Comparison of ENCODE assay signal across 17 cellular contexts in the genomic region with DNA sequence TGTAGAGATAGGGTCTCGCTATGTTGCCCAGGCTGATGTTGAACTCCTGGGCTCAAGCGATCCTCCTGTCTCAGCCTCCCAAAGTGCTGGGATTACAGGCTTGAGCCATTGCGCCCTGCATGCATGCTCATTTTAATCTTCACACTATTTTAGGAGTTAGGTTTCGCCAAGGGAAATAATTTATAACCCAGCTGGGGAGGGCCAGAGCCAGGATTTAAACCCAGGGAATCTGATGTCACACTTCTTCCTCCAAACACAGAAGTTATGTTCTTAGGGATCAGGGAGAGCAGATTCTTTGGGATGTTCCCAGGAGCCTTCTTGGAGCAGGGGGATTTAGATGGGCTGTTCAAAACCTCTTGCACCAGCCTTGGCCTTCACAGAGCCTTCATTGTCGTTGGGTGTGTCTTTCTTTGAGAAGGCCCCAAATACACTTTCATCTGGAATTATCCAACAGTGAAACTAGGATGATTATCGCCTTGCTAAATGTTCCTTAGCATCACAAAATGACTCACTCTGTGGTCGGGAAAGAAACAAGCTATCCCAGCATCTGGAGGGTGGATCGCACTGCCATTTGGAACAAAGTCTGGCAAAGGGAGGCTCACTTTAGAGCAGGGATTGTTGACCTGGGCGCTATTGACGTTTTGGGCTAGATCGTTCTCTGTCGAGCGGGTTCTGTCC. TPM values are rescaled to one million over a fixed set of nuclear protein-coding genes. Genes with fewer than 3 reads are reported as not detected.
DNase-seq lines count a peak whose midpoint lies in the region; ATAC-seq and TF ChIP-seq lines count a peak whose summit lies in the region.
"Had no signal": no experiment of that assay in that cellular context is flagged by ENCODE, and none has a peak within 500 bp of the region (broad histone marks: within the 10 kb centered on the region; RNA-seq: fewer than 3 reads in every experiment).

No MANE protein-coding gene starts in this region.

- H3K36me3 ChIP-seq in fibroblast of lung (ENCODE audit: control insufficient read depth, insufficient read depth, low read length), result no peaks in the 10 kb centered on the region
- H3K36me3 ChIP-seq: upper lobe of left lung had no signal

- no peak overlapping the region for H3K4me3 ChIP-seq in fibroblast of lung (replicated peaks in 1 of 4; ENCODE audit: control extremely low read depth in 1 of 4, insufficient read depth in 1 of 4, low read depth in 3 of 4, low read length in 4 of 4)
- H3K4me3 ChIP-seq: lung, upper lobe of left lung had no signal

- H3K9me3 ChIP-seq in fibroblast of lung (ENCODE audit: control insufficient read depth, insufficient read depth, low read depth, low read length), result no peaks in the 10 kb centered on the region
- H3K9me3 ChIP-seq: upper lobe of left lung had no signal

- no peaks in the 10 kb centered on the region for H3K4me1 ChIP-seq in fibroblast of lung (ENCODE audit: control insufficient read depth, extremely low read depth, insufficient read depth, low read length)
- H3K4me1 ChIP-seq: upper lobe of left lung had no signal

- H3K27ac Mint-ChIP-seq in mesothelial cell of epicardium, result no peak overlapping the region
- H3K27ac Mint-ChIP-seq: activated naive CD8-positive, alpha-beta T cell treated with anti-CD3 and anti-CD28 coated beads, Interleukin-2, amount 10 ng/mL, durations not matched to agents 7 days and 5 days; stimulated activated memory B cell treated with anti-CD40 and anti-IgM and Interleukin-4, amounts not matched to agents 10 μg/mL and 1 μg/mL and 100 μg/mL, for 72 hours had no signal

- TF ChIP-seq CTCF in fibroblast of lung (conservative IDR thresholded peaks at IDR 0.05 in 1 of 2, IDR thresholded peaks at IDR 0.05 in 1 of 2; ENCODE audit: low read depth in 1 of 2, low read length in 2 of 2) (no peak), mesothelial cell of epicardium (IDR thresholded peaks at IDR 0.05; ENCODE audit: unreplicated experiment) (no peak)

- H3K27me3 ChIP-seq in fibroblast of lung (ENCODE audit: control insufficient read depth, insufficient read depth, low read length), result no peaks in the 10 kb centered on the region
- H3K27me3 ChIP-seq: upper lobe of left lung had no signal

- no peak overlapping the region for H3K9ac ChIP-seq in fibroblast of lung (ENCODE audit: insufficient read depth, low read length)

- no peaks in the 10 kb centered on the region for H3K79me2 ChIP-seq in fibroblast of lung (ENCODE audit: control insufficient read depth, insufficient read depth, low read length)

- no peaks in the 10 kb centered on the region for H3K4me1 Mint-ChIP-seq in mesothelial cell of epicardium
- H3K4me1 Mint-ChIP-seq: stimulated activated memory B cell treated with anti-CD40 and anti-IgM and Interleukin-4, amounts not matched to agents 10 μg/mL and 1 μg/mL and 100 μg/mL, for 72 hours had no signal

- no peaks in the 10 kb centered on the region for H3K27me3 Mint-ChIP-seq in mesothelial cell of epicardium (ENCODE audit: low read depth)
- H3K27me3 Mint-ChIP-seq: activated naive CD8-positive, alpha-beta T cell treated with anti-CD3 and anti-CD28 coated beads, Interleukin-2, amount 10 ng/mL, durations not matched to agents 7 days and 5 days; stimulated activated memory B cell treated with anti-CD40 and anti-IgM and Interleukin-4, amounts not matched to agents 10 μg/mL and 1 μg/mL and 100 μg/mL, for 72 hours had no signal

- no peak overlapping the region for H2AFZ ChIP-seq in fibroblast of lung (ENCODE audit: low read length)

- DNase-seq in AG08395 (ENCODE audit: low spot score) (peak; percentile 81), HT1080 (ENCODE audit: low read depth) (peak; percentile 32), fibroblast of lung (ENCODE audit: low read depth in 2 of 2) (peak; percentile 46 to 65), sciatic nerve (ENCODE audit: low spot score) (no peak), NCI-H748 treated with DMSO at 0.1 percent for 48 hours (lab: John Stamatoyannopoulos, UW) (no peak), mesothelial cell of epicardium (ENCODE audit: low spot score in 2 of 2, unreplicated experiment in 2 of 2) (no peak)
- DNase-seq in activated CD4-positive, alpha-beta T cell treated with anti-CD3 and anti-CD28 coated beads for 1 hour, result no peak
- DNase-seq: activated CD4-positive, alpha-beta T cell treated with anti-CD3 and anti-CD28 coated beads, Interleukin-2, amount 50 U/mL, for 4 hours; activated naive CD8-positive, alpha-beta T cell treated with anti-CD3 and anti-CD28 coated beads, Interleukin-2, amount 10 ng/mL, durations not matched to agents 7 days and 5 days; activated T-cell treated with anti-CD3 and anti-CD28 coated beads, Interleukin-2, amount 50 U/mL, for 48 hours; NCI-H1694 treated with DMSO at 0.1 percent for 48 hours; NCI-H510A; PC-3; upper lobe of left lung had no signal

- peak; percentile 32 for ATAC-seq in sciatic nerve
- ATAC-seq in HG02759 (IDR thresholded peaks at IDR 0.05; ENCODE audit: unreplicated experiment), result no peak
- ATAC-seq: PC-3; stimulated activated memory B cell treated with anti-CD40 and anti-IgM and Interleukin-4, amounts not matched to agents 10 μg/mL and 1 μg/mL and 100 μg/mL, for 72 hours had no signal

- no peaks in the 10 kb centered on the region for H4K20me1 ChIP-seq in fibroblast of lung (ENCODE audit: control insufficient read depth, extremely low read depth, insufficient read depth, low read length)

- no peaks in the 10 kb centered on the region for H3K36me3 Mint-ChIP-seq in mesothelial cell of epicardium
- H3K36me3 Mint-ChIP-seq: activated naive CD8-positive, alpha-beta T cell treated with anti-CD3 and anti-CD28 coated beads, Interleukin-2, amount 10 ng/mL, durations not matched to agents 7 days and 5 days; stimulated activated memory B cell treated with anti-CD40 and anti-IgM and Interleukin-4, amounts not matched to agents 10 μg/mL and 1 μg/mL and 100 μg/mL, for 72 hours had no signal

- no peak overlapping the region for H3K4me3 Mint-ChIP-seq in mesothelial cell of epicardium
- H3K4me3 Mint-ChIP-seq: activated naive CD8-positive, alpha-beta T cell treated with anti-CD3 and anti-CD28 coated beads, Interleukin-2, amount 10 ng/mL, durations not matched to agents 7 days and 5 days; stimulated activated memory B cell treated with anti-CD40 and anti-IgM and Interleukin-4, amounts not matched to agents 10 μg/mL and 1 μg/mL and 100 μg/mL, for 72 hours had no signal

- no peaks in the 10 kb centered on the region for H3K9me3 Mint-ChIP-seq in mesothelial cell of epicardium
- H3K9me3 Mint-ChIP-seq: activated naive CD8-positive, alpha-beta T cell treated with anti-CD3 and anti-CD28 coated beads, Interleukin-2, amount 10 ng/mL, durations not matched to agents 7 days and 5 days; stimulated activated memory B cell treated with anti-CD40 and anti-IgM and Interleukin-4, amounts not matched to agents 10 μg/mL and 1 μg/mL and 100 μg/mL, for 72 hours had no signal

- intact Hi-C loops in sciatic nerve (cut with DNase I), result no loop called here

- H3K27ac ChIP-seq in fibroblast of lung (ENCODE audit: insufficient read depth, low read length), result no peak overlapping the region
- H3K27ac ChIP-seq: upper lobe of left lung had no signal

- H3K4me2 ChIP-seq in fibroblast of lung (ENCODE audit: extremely low read depth, insufficient read depth, low read length), result no peak overlapping the region

RNA-seq across cellular contexts. Expression of a gene that starts 8.2 kb away (rescaled TPM):
- total RNA-seq in HT1080 (2014; rRNA removed; shearing (Covaris generic)), result 139 and 186 TPM in 2 replicates
- polyA plus RNA-seq in HT1080 (2015; cell fraction: cytosol; rRNA removed), result 193 and 211 TPM in 2 replicates
- 155 and 189 TPM in 2 replicates for polyA plus RNA-seq in HT1080 (2015; cell fraction: nucleus; rRNA removed)
- total RNA-seq in fibroblast of lung, result 98.9 and 112 TPM in 2 replicates
- polyA plus RNA-seq in fibroblast of lung, result 110 and 125 TPM in 2 replicates
- polyA plus RNA-seq in fibroblast of lung (2012), result 90.9 and 113 TPM in 2 replicates
- 31.4 and 40.3 TPM in 2 replicates for polyA minus RNA-seq in fibroblast of lung (ENCODE audit: low replicate concordance)
- 111 TPM for total RNA-seq in sciatic nerve
- total RNA-seq in mesothelial cell of epicardium, result 147 to 156 TPM (median 150 TPM) in 3 replicates

Comparison
In these comparisons a context has a peak if more than half of its experiments do, and no peak if none do; other contexts are left out.
1. DNase-seq: peak in AG08395 (single experiment), HT1080 (single experiment) and fibroblast of lung (2 of 2); none in sciatic nerve (single experiment), activated CD4-positive, alpha-beta T cell treated with anti-CD3 and anti-CD28 coated beads for 1 hour (single experiment), NCI-H748 treated with DMSO at 0.1 percent for 48 hours (single experiment) and mesothelial cell of epicardium (0 of 2).